Comparison of ENCODE assay signal across 8 cellular contexts in the genomic region with DNA sequence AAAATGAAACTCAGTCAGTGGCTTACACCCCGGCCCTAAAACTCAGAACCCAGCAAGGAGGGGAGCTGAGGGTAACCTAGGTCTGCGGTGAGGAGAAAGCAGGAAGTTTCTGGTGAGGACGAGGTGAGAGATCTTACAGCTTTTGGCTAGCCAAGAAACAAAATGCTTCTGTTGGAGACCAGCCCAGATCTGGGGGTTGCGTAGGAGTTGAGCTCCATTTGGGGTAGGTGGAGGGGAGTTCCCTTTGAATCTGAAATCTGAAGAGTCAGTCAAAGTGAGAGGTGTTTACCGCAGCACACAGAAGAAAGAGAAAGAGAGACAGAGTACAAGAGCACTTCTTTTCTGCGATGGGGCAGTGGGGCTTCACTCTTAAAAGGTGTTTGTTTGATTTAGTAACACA. TPM values are rescaled to one million over a fixed set of nuclear protein-coding genes. Genes with fewer than 3 reads are reported as not detected.
DNase-seq lines count a peak whose midpoint lies in the region; ATAC-seq and TF ChIP-seq lines count a peak whose summit lies in the region.

No MANE protein-coding gene starts in this region.

- no peak for TF ChIP-seq CTCF in CD4-positive, alpha-beta T cell (IDR thresholded peaks at IDR 0.05)

- H3K9me3 ChIP-seq in CD4-positive, alpha-beta T cell (ENCODE audit: control insufficient read depth, low read length): no peaks in the 10 kb centered on the region

- no peaks in the 10 kb centered on the region for H3K36me3 Mint-ChIP-seq in CD4-positive, alpha-beta T cell (ENCODE audit: low read depth)

- DNase-seq in CD4-positive, alpha-beta T cell: peak; percentile 33 to 66 (median 44)
- DNase-seq in NCI-H226: peak; percentile 26
- DNase-seq in activated naive CD4-positive, alpha-beta T cell treated with Interleukin-2 at 50 U/mL for 16 hours: peak; percentile 88
- DNase-seq in stimulated activated CD4-positive, alpha-beta T cell treated with anti-CD3 and anti-CD28 coated beads, Interleukin-1b, Interleukin-23, amount 100 ng/mL, for 24 hours (ENCODE audit: low read depth in 4 of 4, low spot score in 1 of 4): peak; percentile 53 to 80 (median 60)
- DNase-seq in dedifferentiated amniotic fluid mesenchymal stem cell (ENCODE audit: extremely low spot score): no peak
- no peak for DNase-seq in putamen (ENCODE audit: low spot score)
- DNase-seq in HT-29 (ENCODE audit: low spot score): no peak

- peaks cover 11% of the 10 kb centered on the region for H3K27me3 ChIP-seq in CD4-positive, alpha-beta T cell (ENCODE audit: control insufficient read depth, insufficient read depth, low read length)

- peaks cover 20% of the 10 kb centered on the region for H3K27me3 Mint-ChIP-seq in CD4-positive, alpha-beta T cell

- intact Hi-C loops in CD4-positive, alpha-beta T cell (cut with DNase I, micrococcal nuclease): no loop called here

- peak overlapping the region; percentile 73 for H3K4me3 Mint-ChIP-seq in CD4-positive, alpha-beta T cell

- POLR2A ChIA-PET in CD4-positive, alpha-beta T cell (lab: Charles Lee): interaction anchor here (0.9 to 1.0 kb wide), 2 partner anchors 512 to 1639 kb away, joined by 3 read pairs; no protein-coding TSS in a partner anchor

- peak overlapping the region; percentile 61 for H3K27ac Mint-ChIP-seq in CD4-positive, alpha-beta T cell

- H3K4me1 Mint-ChIP-seq in CD4-positive, alpha-beta T cell (ENCODE audit: low read depth): peaks cover 21% of the 10 kb centered on the region

- peak; percentile 93 for ATAC-seq in CD4-positive, alpha-beta T cell (ENCODE audit: poor library complexity)
- peak; percentile 95 for ATAC-seq in GM21786 (IDR thresholded peaks at IDR 0.05; ENCODE audit: unreplicated experiment)

- CTCF ChIA-PET in CD4-positive, alpha-beta T cell (lab: Charles Lee): no interaction called here

- no peaks in the 10 kb centered on the region for H3K9me3 Mint-ChIP-seq in CD4-positive, alpha-beta T cell

- no peak overlapping the region for H3K27ac ChIP-seq in CD4-positive, alpha-beta T cell (ENCODE audit: low read depth, low read length)

RNA-seq across cellular contexts. Expression of a gene that starts 29.6 kb away (rescaled TPM):
- total RNA-seq in CD4-positive, alpha-beta T cell: not detected
- 258 and 320 TPM in 2 replicates for total RNA-seq in HT-29 (2014; rRNA removed; shearing (Covaris generic))

Comparison
In these comparisons a context has a peak if more than half of its experiments do, and no peak if none do; other contexts are left out.
1. DNase-seq: peak in CD4-positive, alpha-beta T cell (10 of 10), NCI-H226 (single experiment), activated naive CD4-positive, alpha-beta T cell treated with Interleukin-2 at 50 U/mL for 16 hours (single experiment) and stimulated activated CD4-positive, alpha-beta T cell treated with anti-CD3 and anti-CD28 coated beads, Interleukin-1b, Interleukin-23, amount 100 ng/mL, for 24 hours (4 of 4); none in dedifferentiated amniotic fluid mesenchymal stem cell (single experiment), putamen (single experiment) and HT-29 (single experiment).
2. RNA of a gene that starts 29.6 kb away (total RNA-seq): 258 to 320 TPM in HT-29; not detected in CD4-positive, alpha-beta T cell; every median in the first group is over 100 times any median in the second.